ENCODE assay signal across 8 cellular contexts in genomic region chr14:76904740-76905569, GRCh38.
DNase-seq lines count a peak whose midpoint lies in the region; ATAC-seq and TF ChIP-seq lines count a peak whose summit lies in the region.

No MANE protein-coding gene starts in this region.

- H3K27me3 ChIP-seq in DND-41 (ENCODE audit: insufficient read depth, low read length, poor library complexity), result no peaks in the 10 kb centered on the region
- no peaks in the 10 kb centered on the region for H3K27me3 ChIP-seq in muscle layer of duodenum (ENCODE audit: low read depth, low read length)

- DNase-seq in DND-41, result peak; percentile 55
- peak; percentile 96 for DNase-seq in MV-4-11 (lab: John Stamatoyannopoulos, UW)
- peak; percentile 54 for DNase-seq in activated CD4-positive, CD25-positive, alpha-beta regulatory T cell treated with anti-CD3 and anti-CD28 coated beads, Interleukin-2, amount 50 U/mL, for 16 hours (ENCODE audit: low read depth, low spot score)
- DNase-seq in choroid plexus epithelial cell (ENCODE audit: low read depth), result peak; percentile 97
- DNase-seq in stimulated activated CD8-positive, alpha-beta memory T cell treated with anti-CD3 and anti-CD28 coated beads, Interleukin-7, amount 100 ng/mL, for 48 hours (ENCODE audit: extremely low read depth in 1 of 2, low read depth in 1 of 2), result peak; percentile 43 to 78
- DNase-seq in ecto neural progenitor cell (ENCODE audit: low spot score), result no peak

- TF ChIP-seq CTCF in DND-41 (IDR thresholded peaks at IDR 0.05; ENCODE audit: borderline replicate concordance, extremely low read depth, low read length, poor library complexity, severe bottlenecking), result no peak
- no peak for TF ChIP-seq CTCF in choroid plexus epithelial cell (conservative IDR thresholded peaks at IDR 0.05; ENCODE audit: low read depth, low read length)

- no peaks in the 10 kb centered on the region for H3K79me2 ChIP-seq in DND-41 (ENCODE audit: insufficient read depth, low read length)

- H3K9me3 ChIP-seq in DND-41 (ENCODE audit: insufficient read depth, low read length, severe bottlenecking) (no peaks in the 10 kb centered on the region), muscle layer of duodenum (ENCODE audit: control insufficient read depth in 1 of 2, low read length in 2 of 2) (no peaks in the 10 kb centered on the region)

- no peaks in the 10 kb centered on the region for H4K20me1 ChIP-seq in DND-41 (ENCODE audit: insufficient read depth, low read length)

- H2AFZ ChIP-seq in DND-41 (ENCODE audit: low read depth, low read length), result peak overlapping the region; percentile 48

- no peak overlapping the region for H3K9ac ChIP-seq in DND-41 (ENCODE audit: low read depth, low read length)

- no peaks in the 10 kb centered on the region for H3K36me3 ChIP-seq in DND-41 (ENCODE audit: insufficient read depth, low read length)
- no peaks in the 10 kb centered on the region for H3K36me3 ChIP-seq in muscle layer of duodenum (ENCODE audit: control insufficient read depth in 1 of 2, insufficient read depth in 2 of 2, low read length in 2 of 2)

- H3K27ac ChIP-seq in DND-41 (ENCODE audit: low read length) (no peak overlapping the region), muscle layer of duodenum (ENCODE audit: low read length) (peak overlapping the region; percentile 45)

- H3K4me2 ChIP-seq in DND-41 (ENCODE audit: insufficient read depth, low read length), result peak overlapping the region; percentile 47

- peak; percentile 31; the same call in 2 of the 3 replicates for ATAC-seq in DND-41 (ENCODE audit: insufficient read depth, low read depth)
- peak; percentile 78 for ATAC-seq in GM21737 (IDR thresholded peaks at IDR 0.05; ENCODE audit: unreplicated experiment)

- H3K4me1 ChIP-seq in DND-41 (ENCODE audit: insufficient read depth, low read length) (peaks cover 19% of the 10 kb centered on the region), muscle layer of duodenum (ENCODE audit: control insufficient read depth in 1 of 2, insufficient read depth in 2 of 2, low read length in 2 of 2) (peaks cover 12 to 35% of the 10 kb centered on the region in 2 donors)

- no peak overlapping the region for H3K4me3 ChIP-seq in DND-41 (ENCODE audit: low read depth in 1 of 2, low read length in 2 of 2)
- H3K4me3 ChIP-seq in choroid plexus epithelial cell (ENCODE audit: low read depth, low read length), result no peak overlapping the region
- H3K4me3 ChIP-seq in muscle layer of duodenum (ENCODE audit: low read depth in 1 of 2, low read length in 2 of 2), result no peak overlapping the region
